18 cellular contexts compared by ENCODE assay signal in the genomic region with DNA sequence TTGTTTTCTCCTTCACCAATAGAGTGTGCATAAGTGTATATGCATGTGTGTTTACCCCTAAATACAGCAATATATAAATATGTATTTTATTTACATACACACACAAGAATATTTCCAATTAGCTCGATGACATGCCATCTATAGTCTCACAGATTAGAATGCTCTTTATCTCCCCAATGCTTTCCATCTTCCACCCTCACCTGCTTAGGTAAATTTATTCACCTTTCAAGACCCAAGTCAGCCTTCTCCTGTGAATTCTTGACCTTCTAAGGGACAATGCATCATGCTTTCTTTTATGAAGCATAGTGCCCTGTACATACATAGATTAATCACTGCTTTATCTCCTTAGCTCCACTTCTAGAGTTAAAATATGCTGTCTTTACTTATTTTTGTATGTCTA.
"Had no signal": no experiment of that assay in that cellular context is flagged by ENCODE, and none has a peak within 500 bp of the region (broad histone marks: within the 10 kb centered on the region; RNA-seq: fewer than 3 reads in every experiment).

No MANE protein-coding gene starts in this region.

- DNase-seq: activated CD4-positive, alpha-beta memory T cell treated with anti-CD3 and anti-CD28 coated beads for 36 hours; activated gamma-delta T cell; activated T-cell treated with anti-CD3 and anti-CD28 coated beads, Interleukin-2, amount 50 U/mL, for 4 hours; amygdala; brain microvascular endothelial cell; cerebellar nuclear complex; hippocampal formation; immature natural killer cell; lower lobe of right lung; psoas muscle; right lobe of liver; stimulated activated CD4-positive, alpha-beta T cell treated with anti-CD3 and anti-CD28 coated beads, Interleukin-2, amount 100 ng/mL, for 24 hours; stimulated activated naive CD8-positive, alpha-beta T cell treated with anti-CD3 and anti-CD28 coated beads, Interleukin-15, Interleukin-2, amounts not matched to agents 100 U/mL and 50 U/mL, for 24 hours; T-helper 9 cell had no signal

- H3K27ac ChIP-seq: brain microvascular endothelial cell, lower lobe of right lung, psoas muscle, right lobe of liver, suprapubic skin had no signal

- H3K27ac Mint-ChIP-seq: activated CD4-positive, alpha-beta memory T cell treated with anti-CD3 and anti-CD28 coated beads for 36 hours; activated naive CD8-positive, alpha-beta T cell; dendritic cell treated with granulocyte-macrophage colony-stimulating factor and Interleukin-4, amounts not matched to agents 40 ng/mL and 50 ng/mL, for 4 days; immature natural killer cell; natural killer cell treated with Interleukin-12 subunit alpha and Interleukin-12 subunit beta and Interleukin-15 and Interleukin-18, amount 100 ng/mL, for 72 hours had no signal

- H3K4me1 ChIP-seq: psoas muscle, right lobe of liver, suprapubic skin had no signal

- H3K27me3 ChIP-seq: brain microvascular endothelial cell, right lobe of liver, suprapubic skin had no signal

- H3K4me1 Mint-ChIP-seq: immature natural killer cell had no signal

- H3K4me3 ChIP-seq: lower lobe of right lung, psoas muscle, right lobe of liver, suprapubic skin had no signal

- H3K36me3 Mint-ChIP-seq: activated CD4-positive, alpha-beta memory T cell treated with anti-CD3 and anti-CD28 coated beads for 36 hours; immature natural killer cell; natural killer cell treated with Interleukin-12 subunit alpha and Interleukin-12 subunit beta and Interleukin-15 and Interleukin-18, amount 100 ng/mL, for 72 hours had no signal

- ATAC-seq: activated T-cell treated with anti-CD3 and anti-CD28 coated beads, Interleukin-2, amount 50 U/mL, for 4 hours; lower lobe of right lung; natural killer cell treated with Interleukin-12 subunit alpha and Interleukin-12 subunit beta and Interleukin-15 and Interleukin-18, amount 100 ng/mL, for 72 hours; psoas muscle; right lobe of liver; stimulated activated naive CD8-positive, alpha-beta T cell treated with anti-CD3 and anti-CD28 coated beads, Interleukin-15, Interleukin-2, amounts not matched to agents 100 U/mL and 50 U/mL, for 24 hours had no signal

- H3K9me3 ChIP-seq: lower lobe of right lung, psoas muscle, right lobe of liver, suprapubic skin had no signal

- H3K4me3 Mint-ChIP-seq: activated CD4-positive, alpha-beta memory T cell treated with anti-CD3 and anti-CD28 coated beads for 36 hours; activated naive CD8-positive, alpha-beta T cell; activated T-cell treated with anti-CD3 and anti-CD28 coated beads, Interleukin-2, amount 50 U/mL, for 4 hours; dendritic cell treated with granulocyte-macrophage colony-stimulating factor and Interleukin-4, amounts not matched to agents 40 ng/mL and 50 ng/mL, for 4 days; immature natural killer cell; natural killer cell treated with Interleukin-12 subunit alpha and Interleukin-12 subunit beta and Interleukin-15 and Interleukin-18, amount 100 ng/mL, for 72 hours had no signal

- H3K36me3 ChIP-seq: brain microvascular endothelial cell, lower lobe of right lung, right lobe of liver, suprapubic skin had no signal

- H3K9me3 Mint-ChIP-seq: dendritic cell treated with granulocyte-macrophage colony-stimulating factor and Interleukin-4, amounts not matched to agents 40 ng/mL and 50 ng/mL, for 4 days had no signal

- H3K27me3 Mint-ChIP-seq: activated CD4-positive, alpha-beta memory T cell treated with anti-CD3 and anti-CD28 coated beads for 36 hours; activated naive CD8-positive, alpha-beta T cell; dendritic cell treated with granulocyte-macrophage colony-stimulating factor and Interleukin-4, amounts not matched to agents 40 ng/mL and 50 ng/mL, for 4 days; natural killer cell treated with Interleukin-12 subunit alpha and Interleukin-12 subunit beta and Interleukin-15 and Interleukin-18, amount 100 ng/mL, for 72 hours had no signal
